In the genomic region with DNA sequence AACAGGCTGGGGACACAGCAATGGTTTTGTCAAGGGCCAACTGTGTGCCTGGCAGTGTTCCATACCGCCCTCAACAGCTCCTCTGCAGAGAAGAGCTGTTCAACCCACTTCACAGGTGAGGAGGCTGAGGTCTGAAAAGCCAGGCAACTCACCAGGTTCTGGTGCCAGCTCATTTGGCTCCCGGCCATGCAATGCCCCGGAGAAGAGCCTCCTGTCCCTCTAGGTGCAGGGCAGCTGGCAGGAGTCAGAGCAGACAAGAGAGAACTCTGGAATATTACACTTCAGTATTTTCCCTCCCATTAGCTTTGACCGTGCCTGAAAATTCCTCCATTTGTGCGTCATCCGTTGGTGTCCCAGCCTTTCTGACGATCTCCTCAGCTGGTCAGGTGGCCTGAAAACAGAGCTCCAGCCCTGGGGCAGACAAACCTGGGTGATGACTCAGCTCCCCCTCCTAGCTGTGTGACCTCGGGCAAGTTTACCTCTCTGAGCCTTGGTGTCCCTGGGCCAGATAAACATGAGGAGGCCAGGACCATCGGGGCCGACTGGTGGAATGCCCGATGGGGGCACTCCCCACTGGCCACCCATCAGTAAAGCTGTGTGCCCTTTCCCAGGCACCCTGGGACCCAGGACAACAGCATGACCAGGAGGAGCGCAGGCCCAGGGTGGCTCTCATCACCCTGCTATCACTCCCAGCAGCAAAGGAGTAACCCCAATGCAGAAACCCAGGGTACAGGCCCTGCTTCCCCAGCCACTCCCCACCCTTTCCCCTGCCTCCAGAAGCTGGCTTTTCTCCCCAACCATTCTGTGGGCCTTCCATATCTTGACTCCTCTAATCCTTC, we compare ENCODE assay signal across 8 cellular contexts. TPM values are rescaled to one million over a fixed set of nuclear protein-coding genes. Genes with fewer than 3 reads are reported as not detected.
DNase-seq lines count a peak whose midpoint lies in the region; ATAC-seq lines count a peak whose summit lies in the region.

No MANE protein-coding gene starts in this region.

- no peaks in the 10 kb centered on the region for H3K36me3 ChIP-seq in mesendoderm (ENCODE audit: control insufficient read depth, insufficient read depth, low read length)
- H3K36me3 ChIP-seq in aorta (ENCODE audit: control insufficient read depth in 1 of 2, insufficient read depth in 2 of 2, low read length in 1 of 2), result no peaks in the 10 kb centered on the region

- H3K27me3 ChIP-seq in mesendoderm (ENCODE audit: insufficient read depth, low read length, poor library complexity) (no peaks in the 10 kb centered on the region), aorta (ENCODE audit: control insufficient read depth in 1 of 2, insufficient read depth in 2 of 2, low read length in 1 of 2) (no peaks in the 10 kb centered on the region)

- H2BK120ac ChIP-seq in mesendoderm (ENCODE audit: low read depth, low read length), result peak overlapping the region; percentile 1

- H3K27ac ChIP-seq in mesendoderm (ENCODE audit: low read depth, low read length) (peak overlapping the region; percentile 30), aorta (ENCODE audit: low read depth in 1 of 2, low read length in 2 of 2) (no peak overlapping the region)

- H3K4me1 ChIP-seq in mesendoderm (ENCODE audit: control insufficient read depth, low read depth, low read length) (peaks cover 14% of the 10 kb centered on the region), aorta (ENCODE audit: control insufficient read depth in 1 of 2, insufficient read depth in 2 of 2, low read length in 2 of 2) (no peaks in the 10 kb centered on the region)

- H3K23ac ChIP-seq in mesendoderm (ENCODE audit: low read length), result no peak overlapping the region

- H2BK5ac ChIP-seq in mesendoderm (ENCODE audit: low read length), result peak overlapping the region; percentile 84

- H3K4me2 ChIP-seq in mesendoderm (ENCODE audit: low read length), result peak overlapping the region; percentile 6

- no peak overlapping the region for H3K4me3 ChIP-seq in mesendoderm (ENCODE audit: low read length)
- H3K4me3 ChIP-seq in aorta (ENCODE audit: low read length in 2 of 2), result no peak overlapping the region

- no peaks in the 10 kb centered on the region for H3K79me2 ChIP-seq in mesendoderm (ENCODE audit: control insufficient read depth, insufficient read depth, low read length)

- H3K9ac ChIP-seq in mesendoderm (ENCODE audit: low read length), result peak overlapping the region; percentile 66

- no peak overlapping the region for H4K5ac ChIP-seq in mesendoderm (ENCODE audit: low read length)

- peak overlapping the region; percentile 42 for H3K18ac ChIP-seq in mesendoderm (ENCODE audit: low read length)

- H3K79me1 ChIP-seq in mesendoderm (ENCODE audit: low read length), result peaks cover 2% of the 10 kb centered on the region

- no peaks in the 10 kb centered on the region for H3K9me3 ChIP-seq in aorta (ENCODE audit: control insufficient read depth, low read length)

- peak overlapping the region; percentile 92 for H3K56ac ChIP-seq in mesendoderm (ENCODE audit: low read length)

- peak overlapping the region; percentile 58 for H3K4ac ChIP-seq in mesendoderm (ENCODE audit: low read depth, low read length)

- DNase-seq in EH (ENCODE audit: low read depth) (peak; percentile 82), NCI-H2196 (lab: John Stamatoyannopoulos, UW; ENCODE audit: unreplicated experiment) (peak; percentile 78), cerebellum (ENCODE audit: low spot score) (peak; percentile 43), mesendoderm (peak; percentile 87), aorta (peak; percentile 57 to 77), NCI-H2227 (lab: John Stamatoyannopoulos, UW; ENCODE audit: unreplicated experiment) (no peak)

- ATAC-seq in aorta (ENCODE audit: low FRiP score) (peak; percentile 3), HG02852 (IDR thresholded peaks at IDR 0.05; ENCODE audit: unreplicated experiment) (no peak), HG02885 (IDR thresholded peaks at IDR 0.05; ENCODE audit: poor library complexity, unreplicated experiment) (no peak)

- intact Hi-C loops in aorta (cut with DNase I), result loop anchor here (1.0 to 5.0 kb wide), 3 partner anchors 31 to 120 kb away; no protein-coding TSS in a partner anchor

- WGBS in mesendoderm (ENCODE audit: extremely low coverage, insufficient coverage, low lambda C conversion rate), result no CpG with 5 or more reads among the region's 12 CpGs
- 41 to 43% methylated on average over 12 of the region's 12 CpGs for WGBS in aorta, 2 donors

- H4K8ac ChIP-seq in mesendoderm (ENCODE audit: low read depth, low read length), result no peak overlapping the region

- H2AK5ac ChIP-seq in mesendoderm (ENCODE audit: low read length), result peak overlapping the region; percentile 89

- H2BK15ac ChIP-seq in mesendoderm (replicated peaks; ENCODE audit: low read depth), result no peak overlapping the region

RNA-seq across cellular contexts. Expression of gene C1QTNF6, which starts 9.6 kb away (rescaled TPM):
- 4.4 TPM for total RNA-seq in cerebellum
- polyA plus RNA-seq in mesendoderm (2013, experiment 1 of 2), result 1.8 TPM
- 2.5 TPM for polyA plus RNA-seq in mesendoderm (2013, experiment 2 of 2)
- 1 to 10 TPM; 2.4 to 7.0 TPM for total RNA-seq in aorta
- polyA plus RNA-seq in aorta, result 10 to 100 TPM in 1 of 2 donors, 1 to 10 TPM in 1; 3.1 to 11.9 TPM

RNA-seq across cellular contexts. Expression of gene SSTR3, which starts 14.6 kb away (rescaled TPM):
- total RNA-seq in cerebellum (0.27 TPM), aorta (not detected)
- 0.03 TPM for polyA plus RNA-seq in mesendoderm (2013, experiment 1 of 2)
- 0.01 TPM for polyA plus RNA-seq in mesendoderm (2013, experiment 2 of 2)
- not detected for polyA plus RNA-seq in aorta

RNA-seq across cellular contexts. Expression of gene RAC2, which starts 46.4 kb away (rescaled TPM):
- total RNA-seq in cerebellum, result 0.64 TPM
- 4.6 TPM for polyA plus RNA-seq in mesendoderm (2013, experiment 1 of 2)
- polyA plus RNA-seq in mesendoderm (2013, experiment 2 of 2), result 4.7 TPM
- total RNA-seq in aorta, result 10 to 100 TPM; 16.8 to 19.8 TPM
- polyA plus RNA-seq in aorta, result 10 to 100 TPM in 1 of 2 donors, 1 to 10 TPM in 1; 3.6 to 14.5 TPM

RNA-seq across cellular contexts. Expression of gene IL2RB, which starts 48.0 kb away (rescaled TPM):
- total RNA-seq in cerebellum, result 0.18 TPM
- 1.2 TPM for polyA plus RNA-seq in mesendoderm (2013, experiment 1 of 2)
- 1.2 TPM for polyA plus RNA-seq in mesendoderm (2013, experiment 2 of 2)
- 1 to 10 TPM; 2.0 to 4.5 TPM for total RNA-seq in aorta
- 1 to 10 TPM in 1 of 2 donors, under 1 TPM in 1; 0.23 to 1.3 TPM for polyA plus RNA-seq in aorta

Comparison
In these comparisons a context has a peak if more than half of its experiments do, and no peak if none do; other contexts are left out.
1. RNA of gene RAC2, which starts 46.4 kb away (total RNA-seq): 16.8 to 19.8 TPM in aorta; 0.64 TPM in cerebellum (single experiment); every median in the first group is over 10 times any median in the second.